8 cellular contexts compared by ENCODE assay signal in genomic region chr1:240149488-240150094, GRCh38. TPM values are rescaled to one million over a fixed set of nuclear protein-coding genes. Genes with fewer than 3 reads are reported as not detected.
DNase-seq lines count a peak whose midpoint lies in the region; ATAC-seq and TF ChIP-seq lines count a peak whose summit lies in the region.

No MANE protein-coding gene starts in this region.

- ATAC-seq in Right ventricle myocardium superior (ENCODE audit: poor library complexity) = no peak

- no peak overlapping the region for H3K4me3 ChIP-seq in right atrium auricular region

- H3K27me3 ChIP-seq in right atrium auricular region = no peaks in the 10 kb centered on the region

- no peak overlapping the region for H3K27ac ChIP-seq in right atrium auricular region

- DNase-seq in right atrium auricular region (ENCODE audit: low spot score) (no peak), Right ventricle myocardium superior (no peak), HuH-7.5 (ENCODE audit: low spot score) (peak; percentile 13), SHP77 treated with DMSO at 0.1 percent for 48 hours (lab: John Stamatoyannopoulos, UW) (peak; percentile 9), fibroblast of the conjunctiva (ENCODE audit: low read depth) (peak; percentile 6), superior temporal gyrus (ENCODE audit: extremely low spot score) (peak; percentile 87)
- DNase-seq in activated naive CD4-positive, alpha-beta T cell (lab: John Stamatoyannopoulos, UW) = no peak
- DNase-seq in activated effector memory CD4-positive, alpha-beta T cell treated with Interleukin-2 at 50 U/mL for 16 hours = no peak

- intact Hi-C loops in Right ventricle myocardium superior (cut with DNase I) = loop anchor here (5.0 kb wide), 1 partner anchor 122 kb away; no protein-coding TSS in a partner anchor

- no peaks in the 10 kb centered on the region for H3K36me3 ChIP-seq in right atrium auricular region

- no peaks in the 10 kb centered on the region for H3K4me1 ChIP-seq in right atrium auricular region

- TF ChIP-seq CTCF in right atrium auricular region (IDR thresholded peaks at IDR 0.05) = peak; percentile 49 to 60

- H3K9me3 ChIP-seq in right atrium auricular region = no peaks in the 10 kb centered on the region

RNA-seq across cellular contexts. Expression of gene FMN2, which starts 57.9 kb away (rescaled TPM):
- total RNA-seq in right atrium auricular region = under 1 TPM in 1 of 2 donors, not detected in 1; 0.15 TPM
- total RNA-seq in Right ventricle myocardium superior = not detected

Comparison
In these comparisons a context has a peak if more than half of its experiments do, and no peak if none do; other contexts are left out.
1. DNase-seq: peak in HuH-7.5 (single experiment), SHP77 treated with DMSO at 0.1 percent for 48 hours (single experiment), fibroblast of the conjunctiva (single experiment) and superior temporal gyrus (single experiment); none in right atrium auricular region (single experiment), Right ventricle myocardium superior (single experiment), activated naive CD4-positive, alpha-beta T cell (0 of 4) and activated effector memory CD4-positive, alpha-beta T cell treated with Interleukin-2 at 50 U/mL for 16 hours (single experiment).